ENCODE assay signal across 21 cellular contexts in genomic region chr17:40458851-40459482, GRCh38. TPM values are rescaled to one million over a fixed set of nuclear protein-coding genes. Genes with fewer than 3 reads are reported as not detected.
DNase-seq lines count a peak whose midpoint lies in the region; ATAC-seq and TF ChIP-seq lines count a peak whose summit lies in the region.
"Had no signal": no experiment of that assay in that cellular context is flagged by ENCODE, and none has a peak within 500 bp of the region (broad histone marks: within the 10 kb centered on the region; RNA-seq: fewer than 3 reads in every experiment).

No MANE protein-coding gene starts in this region.

- 86% methylated on average over 5 of the region's 12 CpGs; no CpG with 5 or more reads in 1 of the 2 experiments for WGBS in IMR-90 (ENCODE audit: extremely low coverage in 2 of 2, insufficient read length in 1 of 2), 2 experiments
- WGBS in esophagus muscularis mucosa, result 78% methylated on average over 12 of the region's 12 CpGs
- 100% methylated on average over 1 of the region's 12 CpGs; no CpG with 5 or more reads in 1 of the 2 donors for WGBS in neuronal stem cell (ENCODE audit: extremely low coverage in 2 of 2, insufficient read length in 2 of 2, insufficient replicate concordance in 1 of 2), 2 donors

- peak overlapping the region; percentile 6 for H2BK5ac ChIP-seq in IMR-90 (ENCODE audit: low read depth, low read length, poor library complexity, severe bottlenecking)
- no peak overlapping the region for H2BK5ac ChIP-seq in neuronal stem cell (ENCODE audit: low read length)

- dilution Hi-C loops in IMR-90 (cut with HindIII; ENCODE audit: low sequenced_read_pairs, unreplicated experiment), result no loop called here

- H3K27me3 ChIP-seq in AG04450 (ENCODE audit: control insufficient read depth, insufficient read depth, low read length), result no peaks in the 10 kb centered on the region
- H3K27me3 ChIP-seq in IMR-90 (ENCODE audit: control insufficient read depth, insufficient read depth, low read length), result no peaks in the 10 kb centered on the region
- H3K27me3 ChIP-seq in esophagus muscularis mucosa, result no peaks in the 10 kb centered on the region
- H3K27me3 ChIP-seq in neuronal stem cell (ENCODE audit: control insufficient read depth in 3 of 3, insufficient read depth in 3 of 3, low read depth in 1 of 3, low read length in 3 of 3), result no peaks in the 10 kb centered on the region

- H2BK12ac ChIP-seq in neuronal stem cell (ENCODE audit: low read length), result no peak overlapping the region

- BruUV-seq in IMR-90 (replicated peaks; lab: Mats Ljungman, UMichigan), result no TSS peak

- peak overlapping the region; percentile 28 for H3K23ac ChIP-seq in IMR-90 (ENCODE audit: low read depth, low read length)
- H3K23ac ChIP-seq in neuronal stem cell (ENCODE audit: low read depth, low read length, poor library complexity), result no peak overlapping the region

- peak overlapping the region; percentile 36 for H2BK120ac ChIP-seq in IMR-90 (ENCODE audit: low read depth, low read length)
- no peak overlapping the region for H2BK120ac ChIP-seq in neuronal stem cell (ENCODE audit: low read depth, low read length)

- H3K9me3 ChIP-seq in AG04450 (ENCODE audit: control insufficient read depth, insufficient read depth, low read length) (no peaks in the 10 kb centered on the region), IMR-90 (ENCODE audit: control insufficient read depth, insufficient read depth, low read length) (no peaks in the 10 kb centered on the region), esophagus muscularis mucosa (no peaks in the 10 kb centered on the region), neuronal stem cell (replicated peaks in 1 of 2; ENCODE audit: control insufficient read depth in 2 of 2, insufficient read depth in 1 of 2, low read depth in 1 of 2, low read length in 2 of 2) (no peaks in the 10 kb centered on the region)
- H3K9me3 ChIP-seq: Caco-2 had no signal

- H2AK9ac ChIP-seq in IMR-90 (replicated peaks; ENCODE audit: low read depth, low read length, poor library complexity), result peak overlapping the region; percentile 61

- no peak overlapping the region for H3K4me2 ChIP-seq in IMR-90 (ENCODE audit: low read depth, low read length)
- no peak overlapping the region for H3K4me2 ChIP-seq in neuronal stem cell (ENCODE audit: insufficient read depth, low read length, poor library complexity, severe bottlenecking)

- H3K4me3 ChIP-seq in AG04450 (ENCODE audit: low read depth, low read length) (no peak overlapping the region), IMR-90 (ENCODE audit: insufficient read depth, low read depth, low read length) (no peak overlapping the region), esophagus muscularis mucosa (no peak overlapping the region), neuronal stem cell (ENCODE audit: low read length in 2 of 2) (no peak overlapping the region)

- intact Hi-C loops in IMR-90 (cut with micrococcal nuclease) (no loop called here), esophagus muscularis mucosa (cut with DNase I) (no loop called here)

- H3K9ac ChIP-seq in IMR-90 (ENCODE audit: low read depth, low read length) (no peak overlapping the region), neuronal stem cell (ENCODE audit: low read depth, low read length, poor library complexity) (no peak overlapping the region)

- H3K14ac ChIP-seq in IMR-90 (replicated peaks; ENCODE audit: low read depth, low read length) (peak overlapping the region; percentile 24; the same call in 1 of the 2 replicates), neuronal stem cell (ENCODE audit: low read length) (no peak overlapping the region)

- DNase-seq in AG04450 (ENCODE audit: low read depth, low spot score), result no peak
- DNase-seq in IMR-90, result no peak
- no peak for DNase-seq in esophagus muscularis mucosa (ENCODE audit: extremely low spot score)
- DNase-seq in neuronal stem cell (ENCODE audit: low spot score), result no peak
- DNase-seq in hypothalamus (lab: John Stamatoyannopoulos, UW), result no peak
- no peak for DNase-seq in GM19238 (ENCODE audit: insufficient read length, low spot score)
- DNase-seq: activated CD8-positive, alpha-beta memory T cell treated with anti-CD3 and anti-CD28 coated beads, Interleukin-2, amount 50 U/mL, for 48 hours; activated gamma-delta T cell treated with Interleukin-2 at 50 U/mL for 16 hours; AML-193; Caco-2; GOT3; head of caudate nucleus; KBM-7; NCI-H2081 treated with DMSO at 0.1 percent for 48 hours; NCI-H526 treated with DMSO at 0.1 percent for 48 hours; SHP77 had no signal

- H3K18ac ChIP-seq in IMR-90 (ENCODE audit: low read depth, low read length) (peak overlapping the region; percentile 26), neuronal stem cell (ENCODE audit: low read length) (peak overlapping the region; percentile 61)

- TF ChIP-seq EP300 in esophagus muscularis mucosa (IDR thresholded peaks at IDR 0.05), result no peak

- H3K4ac ChIP-seq in IMR-90 (ENCODE audit: low read depth, low read length) (peak overlapping the region; percentile 51; the same call in 1 of the 2 replicates), neuronal stem cell (ENCODE audit: low read length) (no peak overlapping the region)

- H3K36me3 ChIP-seq in IMR-90 (ENCODE audit: control insufficient read depth, insufficient read depth, low read length), result peaks cover 47% of the 10 kb centered on the region
- H3K36me3 ChIP-seq in esophagus muscularis mucosa, result peaks cover 9 to 50% (median 34%) of the 10 kb centered on the region in 4 donors
- peaks cover 9 to 27% of the 10 kb centered on the region in 2 donors for H3K36me3 ChIP-seq in neuronal stem cell (replicated peaks in 1 of 2; ENCODE audit: control insufficient read depth in 2 of 2, insufficient read depth in 2 of 2, low read length in 2 of 2)

- H3K56ac ChIP-seq in IMR-90 (ENCODE audit: extremely low read depth, insufficient read depth, low read length), result peak overlapping the region; percentile 30; the same call in 1 of the 2 replicates

- peak overlapping the region; percentile 29; the same call in 1 of the 2 replicates for H2BK20ac ChIP-seq in IMR-90 (ENCODE audit: low read depth, low read length)

- H2AK5ac ChIP-seq in IMR-90 (ENCODE audit: low read depth, low read length) (peak overlapping the region; percentile 24; the same call in 1 of the 2 replicates), neuronal stem cell (ENCODE audit: low read depth, low read length) (no peak overlapping the region)

- no peak for TF ChIP-seq POLR2A in IMR-90 (IDR thresholded peaks at IDR 0.05; ENCODE audit: low read depth, low read length)
- TF ChIP-seq POLR2A in esophagus muscularis mucosa (IDR thresholded peaks at IDR 0.05; ENCODE audit: low read depth), result no peak

- no peak overlapping the region for H4K5ac ChIP-seq in IMR-90 (ENCODE audit: low read depth, low read length)

- H4K8ac ChIP-seq in IMR-90 (ENCODE audit: low read depth in 2 of 2, low read length in 2 of 2), result peak overlapping the region in 1 of 2 experiments; percentile 62; a peak in 2 of 4 replicates
- H4K8ac ChIP-seq in neuronal stem cell (ENCODE audit: low read depth, low read length), result no peak overlapping the region

- TF ChIP-seq RAD21 in IMR-90 (IDR thresholded peaks at IDR 0.05; ENCODE audit: low read length), result no peak

- in situ Hi-C loops in IMR-90 (cut with MboI; ENCODE audit: low sequenced_read_pairs), result no loop called here

- CTCF ChIA-PET in AG04450 (lab: Charles Lee), result no interaction called here
- CTCF ChIA-PET in IMR-90 (lab: Yijun Ruan, JAX), result no interaction called here

- H3K79me1 ChIP-seq in IMR-90 (ENCODE audit: low read depth in 1 of 2, low read length in 2 of 2) (peaks cover 8 to 43% of the 10 kb centered on the region in 2 experiments), neuronal stem cell (ENCODE audit: low read depth, low read length) (no peaks in the 10 kb centered on the region)

- POLR2A ChIA-PET in AG04450 (lab: Yijun Ruan, JAX) (interaction anchor here (1.4 to 1.9 kb wide), 5 partner anchors 15 to 93 kb away, joined by 3 to 11 read pairs (median 6); partner anchors contain the start of gene TOP2A), IMR-90 (lab: Charles Lee; ENCODE audit: unreplicated experiment) (interaction anchor here (0.6 kb wide), 1 partner anchor 28 kb away, joined by 3 read pairs; no protein-coding TSS in a partner anchor)

- H2BK15ac ChIP-seq in IMR-90 (ENCODE audit: low read depth, low read length) (no peak overlapping the region; the same call in 2 of the 3 replicates), neuronal stem cell (ENCODE audit: low read length) (no peak overlapping the region)

- peaks cover 44% of the 10 kb centered on the region for H4K20me1 ChIP-seq in IMR-90 (ENCODE audit: insufficient read depth, low read length)

- no peak for TF ChIP-seq CTCF in AG04450 (IDR thresholded peaks at IDR 0.05; ENCODE audit: low read depth, low read length)
- TF ChIP-seq CTCF in IMR-90 (conservative IDR thresholded peaks at IDR 0.05; ENCODE audit: low read depth, low read length), result no peak
- TF ChIP-seq CTCF in esophagus muscularis mucosa (IDR thresholded peaks at IDR 0.05), result no peak

- H3K27ac ChIP-seq in AG04450 (ENCODE audit: low read depth, low read length), result peak overlapping the region; percentile 39
- H3K27ac ChIP-seq in IMR-90 (ENCODE audit: insufficient read depth, low read length), result peak overlapping the region; percentile 16; the same call in 1 of the 2 replicates
- peak overlapping the region; percentile 78 to 98 (median 88) for H3K27ac ChIP-seq in esophagus muscularis mucosa (replicated peaks in 1 of 4)
- no peak overlapping the region for H3K27ac ChIP-seq in neuronal stem cell (replicated peaks; ENCODE audit: low read length)
- H3K27ac ChIP-seq: HL-60 had no signal

- H4K91ac ChIP-seq in IMR-90 (ENCODE audit: insufficient read depth, low read depth, low read length), result 0 out of 2 replicates have a peak overlapping the region, but pooled peaks have one; percentile 19
- H4K91ac ChIP-seq in neuronal stem cell (ENCODE audit: low read depth, low read length, poor library complexity), result no peak overlapping the region

- H3K9me1 ChIP-seq in IMR-90 (ENCODE audit: insufficient read depth, low read length), result peaks cover 37% of the 10 kb centered on the region

- no peak overlapping the region for H2AFZ ChIP-seq in IMR-90 (replicated peaks; ENCODE audit: low read length, poor library complexity)
- no peak overlapping the region for H2AFZ ChIP-seq in neuronal stem cell (ENCODE audit: low read length)

- ATAC-seq in IMR-90 (ENCODE audit: low read depth) (no peak), GM18907 (IDR thresholded peaks at IDR 0.05; ENCODE audit: unreplicated experiment) (no peak), HG02885 (IDR thresholded peaks at IDR 0.05; ENCODE audit: poor library complexity, unreplicated experiment) (no peak)
- ATAC-seq: natural killer cell treated with Interleukin-12 subunit alpha and Interleukin-12 subunit beta and Interleukin-15 and Interleukin-18, amount 100 ng/mL, for 72 hours had no signal

- H3K4me1 ChIP-seq in IMR-90 (ENCODE audit: control insufficient read depth, insufficient read depth, low read length) (peaks cover 36% of the 10 kb centered on the region), esophagus muscularis mucosa (peaks cover 54 to 99% (median 96%) of the 10 kb centered on the region in 4 donors), neuronal stem cell (ENCODE audit: control insufficient read depth in 2 of 2, insufficient read depth in 1 of 2, low read depth in 1 of 2, low read length in 2 of 2) (peaks cover 12 to 14% of the 10 kb centered on the region in 2 donors)
- H3K4me1 ChIP-seq: Caco-2 had no signal

RNA-seq across cellular contexts. Expression of gene IGFBP4, which starts 15.7 kb away (rescaled TPM):
- polyA plus RNA-seq in AG04450 (2011; rRNA removed) (1,026 and 1,343 TPM in 2 replicates), IMR-90 (2012; rRNA removed) (1,187 TPM in 2 replicates)
- 782 and 1,005 TPM in 2 replicates for polyA minus RNA-seq in AG04450 (2011; rRNA and poly(A)+ RNA removed)
- total RNA-seq in IMR-90 (2012; rRNA removed) (257 and 308 TPM in 2 replicates), esophagus muscularis mucosa (100 to 1,000 TPM; 258 to 444 (median 268) TPM)
- 1,397 and 1,707 TPM in 2 replicates for polyA plus RNA-seq in IMR-90 (2012; cell fraction: cytosol; rRNA removed)
- polyA plus RNA-seq in IMR-90 (2012; cell fraction: nucleus; rRNA removed; ENCODE audit: low replicate concordance), result 452 and 510 TPM in 2 replicates
- polyA plus RNA-seq in neuronal stem cell (2013, experiment 1 of 2), result 36.1 TPM
- 34.4 TPM for polyA plus RNA-seq in neuronal stem cell (2013, experiment 2 of 2)

RNA-seq across cellular contexts. Expression of gene TOP2A, which starts 41.3 kb away (rescaled TPM):
- 28.2 and 53.5 TPM in 2 replicates for polyA plus RNA-seq in AG04450 (2011; rRNA removed)
- polyA minus RNA-seq in AG04450 (2011; rRNA and poly(A)+ RNA removed), result 12.0 and 28.1 TPM in 2 replicates
- total RNA-seq in IMR-90 (2012; rRNA removed), result 68.5 and 118 TPM in 2 replicates
- 40.2 and 43.4 TPM in 2 replicates for polyA plus RNA-seq in IMR-90 (2012; rRNA removed)
- 3.3 and 5.3 TPM in 2 replicates for polyA plus RNA-seq in IMR-90 (2012; cell fraction: cytosol; rRNA removed)
- polyA plus RNA-seq in IMR-90 (2012; cell fraction: nucleus; rRNA removed; ENCODE audit: low replicate concordance), result 2.7 and 19.5 TPM in 2 replicates
- total RNA-seq in esophagus muscularis mucosa, result 1 to 10 TPM in 1 of 4 donors, under 1 TPM in 3; under 0.01 to 1.4 (median 0.30) TPM
- 269 TPM for polyA plus RNA-seq in neuronal stem cell (2013, experiment 1 of 2)
- polyA plus RNA-seq in neuronal stem cell (2013, experiment 2 of 2), result 272 TPM

RNA-seq across cellular contexts. Expression of gene TNS4, which starts 42.5 kb away (rescaled TPM):
- 0.07 and 0.10 TPM in 2 replicates for polyA plus RNA-seq in AG04450 (2011; rRNA removed)
- 0.04 and 0.09 TPM in 2 replicates for polyA minus RNA-seq in AG04450 (2011; rRNA and poly(A)+ RNA removed)
- 0.28 TPM in 1 of 2 replicates, not detected in the other for total RNA-seq in IMR-90 (2012; rRNA removed)
- 0.07 TPM in 1 of 2 replicates, not detected in the other for polyA plus RNA-seq in IMR-90 (2012; rRNA removed)
- 0.07 and 0.08 TPM in 2 replicates for polyA plus RNA-seq in IMR-90 (2012; cell fraction: cytosol; rRNA removed)
- 0.33 and 0.57 TPM in 2 replicates for polyA plus RNA-seq in IMR-90 (2012; cell fraction: nucleus; rRNA removed; ENCODE audit: low replicate concordance)
- total RNA-seq in esophagus muscularis mucosa, result not detected
- not detected for polyA plus RNA-seq in neuronal stem cell (2013, experiment 1 of 2)
- not detected for polyA plus RNA-seq in neuronal stem cell (2013, experiment 2 of 2)
- total RNA-seq: Caco-2, epithelial cell of proximal tubule had no signal

Comparison
In these comparisons a context has a peak if more than half of its experiments do, and no peak if none do; other contexts are left out.
1. RNA of gene TOP2A, which starts 41.3 kb away (total RNA-seq): 68.5 to 118 TPM in IMR-90; under 0.01 to 1.4 TPM in esophagus muscularis mucosa; every median in the first group is over 10 times any median in the second.